Comparison of ENCODE assay signal across 9 cellular contexts in genomic region chrX:13077168-13077567, GRCh38. TPM values are rescaled to one million over a fixed set of nuclear protein-coding genes. Genes with fewer than 3 reads are reported as not detected.
DNase-seq lines count a peak whose midpoint lies in the region; ATAC-seq and TF ChIP-seq lines count a peak whose summit lies in the region.
"Had no signal": no experiment of that assay in that cellular context is flagged by ENCODE, and none has a peak within 500 bp of the region (broad histone marks: within the 10 kb centered on the region; RNA-seq: fewer than 3 reads in every experiment).

No MANE protein-coding gene starts in this region.

- H3K27me3 ChIP-seq in neuronal stem cell (ENCODE audit: control insufficient read depth in 3 of 3, insufficient read depth in 3 of 3, low read depth in 1 of 3, low read length in 3 of 3) (no peaks in the 10 kb centered on the region), foreskin keratinocyte (no peaks in the 10 kb centered on the region), SJCRH30 (no peaks in the 10 kb centered on the region)

- H3K27ac ChIP-seq in KOPT-K1 (ENCODE audit: low read depth, low read length, poor library complexity, severe bottlenecking), result peak overlapping the region; percentile 100
- no peak overlapping the region for H3K27ac ChIP-seq in neuronal stem cell (replicated peaks; ENCODE audit: low read length)
- H3K27ac ChIP-seq in foreskin keratinocyte, result no peak overlapping the region
- no peak overlapping the region for H3K27ac ChIP-seq in SJCRH30

- peaks cover 72% of the 10 kb centered on the region for H3K4me1 Mint-ChIP-seq in activated CD4-positive, alpha-beta memory T cell treated with anti-CD3 and anti-CD28 coated beads for 36 hours (ENCODE audit: low read depth)

- H3K9me3 ChIP-seq in KOPT-K1 (ENCODE audit: insufficient read depth, low read length, poor library complexity, severe bottlenecking) (no peaks in the 10 kb centered on the region), neuronal stem cell (replicated peaks in 1 of 2; ENCODE audit: control insufficient read depth in 2 of 2, insufficient read depth in 1 of 2, low read depth in 1 of 2, low read length in 2 of 2) (no peaks in the 10 kb centered on the region), SJCRH30 (replicated peaks) (no peaks in the 10 kb centered on the region)

- H3K4me2 ChIP-seq in neuronal stem cell (ENCODE audit: insufficient read depth, low read length, poor library complexity, severe bottlenecking), result no peak overlapping the region

- H3K18ac ChIP-seq in neuronal stem cell (ENCODE audit: low read length), result no peak overlapping the region

- WGBS in neuronal stem cell (ENCODE audit: extremely low coverage in 2 of 2, insufficient read length in 2 of 2, insufficient replicate concordance in 1 of 2), 2 donors, result no CpG with 5 or more reads among the region's 2 CpGs

- no peak overlapping the region for H2BK5ac ChIP-seq in neuronal stem cell (ENCODE audit: low read length)

- H2BK12ac ChIP-seq in neuronal stem cell (ENCODE audit: low read length), result no peak overlapping the region

- H3K36me3 Mint-ChIP-seq in activated CD4-positive, alpha-beta memory T cell treated with anti-CD3 and anti-CD28 coated beads for 36 hours, result no peaks in the 10 kb centered on the region

- H3K4me3 ChIP-seq in foreskin fibroblast (ENCODE audit: low read depth in 1 of 2, low read length in 2 of 2) (no peak overlapping the region), neuronal stem cell (ENCODE audit: low read length in 2 of 2) (no peak overlapping the region), SJCRH30 (no peak overlapping the region)

- no peaks in the 10 kb centered on the region for H3K36me3 ChIP-seq in KOPT-K1 (ENCODE audit: insufficient read depth, low read length)
- H3K36me3 ChIP-seq in neuronal stem cell (replicated peaks in 1 of 2; ENCODE audit: control insufficient read depth in 2 of 2, insufficient read depth in 2 of 2, low read length in 2 of 2), result no peaks in the 10 kb centered on the region
- H3K36me3 ChIP-seq in SJCRH30, result no peaks in the 10 kb centered on the region

- no peak for ATAC-seq in foreskin keratinocyte

- no peak overlapping the region for H2BK15ac ChIP-seq in neuronal stem cell (ENCODE audit: low read length)

- no peak overlapping the region for H3K4ac ChIP-seq in neuronal stem cell (ENCODE audit: low read length)

- H3K4me1 ChIP-seq in neuronal stem cell (ENCODE audit: control insufficient read depth in 2 of 2, insufficient read depth in 1 of 2, low read depth in 1 of 2, low read length in 2 of 2) (peaks cover 0 to 3% of the 10 kb centered on the region in 2 donors), foreskin keratinocyte (no peaks in the 10 kb centered on the region), SJCRH30 (peaks cover 15% of the 10 kb centered on the region)

- peak overlapping the region; percentile 83 for H3K27ac Mint-ChIP-seq in activated CD4-positive, alpha-beta memory T cell treated with anti-CD3 and anti-CD28 coated beads for 36 hours

- no peak overlapping the region for H4K8ac ChIP-seq in neuronal stem cell (ENCODE audit: low read depth, low read length)

- no peak overlapping the region for H2AK5ac ChIP-seq in neuronal stem cell (ENCODE audit: low read depth, low read length)

- no peak overlapping the region for H3K9ac ChIP-seq in neuronal stem cell (ENCODE audit: low read depth, low read length, poor library complexity)

- no peak overlapping the region for H2BK120ac ChIP-seq in neuronal stem cell (ENCODE audit: low read depth, low read length)

- H3K79me1 ChIP-seq in neuronal stem cell (ENCODE audit: low read depth, low read length), result no peaks in the 10 kb centered on the region

- intact Hi-C loops in activated CD4-positive, alpha-beta memory T cell treated with anti-CD3 and anti-CD28 coated beads for 36 hours (cut with micrococcal nuclease), result loop anchor here (2.0 to 5.0 kb wide), 2 partner anchors 16 to 35 kb away; partner anchors contain the start of gene FAM9C

- H2AFZ ChIP-seq in neuronal stem cell (ENCODE audit: low read length), result no peak overlapping the region

- no peak overlapping the region for H3K23ac ChIP-seq in neuronal stem cell (ENCODE audit: low read depth, low read length, poor library complexity)

- H3K14ac ChIP-seq in neuronal stem cell (ENCODE audit: low read length), result no peak overlapping the region

- POLR2A ChIA-PET in activated CD4-positive, alpha-beta memory T cell treated with anti-CD3 and anti-CD28 coated beads for 36 hours (lab: Charles Lee), result interaction anchor here (0.8 to 4.4 kb wide), 18 partner anchors 10 to 131 kb away, joined by 3 to 40 read pairs (median 5); partner anchors contain the start of gene TMSB4X

- no peak overlapping the region for H3K4me3 Mint-ChIP-seq in activated CD4-positive, alpha-beta memory T cell treated with anti-CD3 and anti-CD28 coated beads for 36 hours

- CTCF ChIA-PET in activated CD4-positive, alpha-beta memory T cell treated with anti-CD3 and anti-CD28 coated beads for 36 hours (lab: Charles Lee), result interaction anchor here (0.6 to 2.1 kb wide), 9 partner anchors 10 to 439 kb away, joined by 3 to 13 read pairs (median 4); no protein-coding TSS in a partner anchor

- H3K27me3 Mint-ChIP-seq in activated CD4-positive, alpha-beta memory T cell treated with anti-CD3 and anti-CD28 coated beads for 36 hours, result no peaks in the 10 kb centered on the region

- H3K9me3 Mint-ChIP-seq in activated CD4-positive, alpha-beta memory T cell treated with anti-CD3 and anti-CD28 coated beads for 36 hours, result no peaks in the 10 kb centered on the region

- TF ChIP-seq CTCF in foreskin fibroblast (IDR thresholded peaks at IDR 0.05; ENCODE audit: low read depth, low read length), result no peak
- TF ChIP-seq CTCF in foreskin keratinocyte (conservative IDR thresholded peaks at IDR 0.05), result no peak

- H4K91ac ChIP-seq in neuronal stem cell (ENCODE audit: low read depth, low read length, poor library complexity), result no peak overlapping the region

- DNase-seq in AG08395 (ENCODE audit: low spot score) (peak; percentile 33), foreskin fibroblast (peak; percentile 49 to 60), neuronal stem cell (ENCODE audit: low spot score) (no peak), C1 segment of cervical spinal cord (lab: John Stamatoyannopoulos, UW) (no peak), foreskin keratinocyte (no peak), SJCRH30 (no peak)
- peak; percentile 73 for DNase-seq in activated CD4-positive, alpha-beta memory T cell treated with anti-CD3 and anti-CD28 coated beads for 36 hours
- DNase-seq: NCI-H774 had no signal

RNA-seq across cellular contexts. Expression of gene FAM9C, which starts 32.7 kb away (rescaled TPM):
- under 1 TPM in 1 of 2 experiments, not detected in 1; 0.05 TPM for total RNA-seq in activated CD4-positive, alpha-beta memory T cell treated with anti-CD3 and anti-CD28 coated beads for 36 hours
- polyA plus RNA-seq in neuronal stem cell (2013, experiment 1 of 2), result not detected
- polyA plus RNA-seq in neuronal stem cell (2013, experiment 2 of 2), result not detected
- total RNA-seq in foreskin keratinocyte, result not detected in 2 replicates
- polyA plus RNA-seq in foreskin keratinocyte, result not detected in 2 replicates
- 0.16 and 0.20 TPM in 2 replicates for total RNA-seq in SJCRH30 (2014; rRNA removed; shearing (Covaris generic))

Comparison
In these comparisons a context has a peak if more than half of its experiments do, and no peak if none do; other contexts are left out.
1. DNase-seq: peak in AG08395 (single experiment), activated CD4-positive, alpha-beta memory T cell treated with anti-CD3 and anti-CD28 coated beads for 36 hours (single experiment) and foreskin fibroblast (2 of 2); none in neuronal stem cell (single experiment), C1 segment of cervical spinal cord (0 of 14), foreskin keratinocyte (0 of 2) and SJCRH30 (0 of 2).